In genomic region chr4:117700111-117700892, GRCh38 we compare ENCODE assay signal across 12 cellular contexts.
A peak's percentile ranks its signal among the peaks of the same experiment; 100 is the strongest.
DNase-seq lines count a peak whose midpoint lies in the region; ATAC-seq, FAIRE-seq and TF ChIP-seq lines count a peak whose summit lies in the region.
"Had no signal": no experiment of that assay in that cellular context is flagged by ENCODE, and none has a peak within 500 bp of the region (broad histone marks: within the 10 kb centered on the region; RNA-seq: fewer than 3 reads in every experiment).

No MANE protein-coding gene starts in this region.

- H3K9ac ChIP-seq in GM12878 (ENCODE audit: control insufficient read depth, insufficient read depth, low read length), result no peak overlapping the region
- H3K9ac ChIP-seq: BLaER1 treated with 17β-estradiol and CSF1 and Interleukin-3, amounts not matched to agents 10 nM and 100 nM had no signal

- H3K4me1 Mint-ChIP-seq in activated CD8-positive, alpha-beta T cell treated with anti-CD3 and anti-CD28 coated beads, Interleukin-2, amount 10 ng/mL, durations not matched to agents 7 days and 5 days (ENCODE audit: low read depth), result no peaks in the 10 kb centered on the region

- H2AFZ ChIP-seq in GM12878 (ENCODE audit: control insufficient read depth, low read depth, low read length), result no peak overlapping the region

- BruUV-seq in GM12878 (replicated peaks; lab: Mats Ljungman, UMichigan), result no TSS peak

- H3K4me2 ChIP-seq in GM12878 (ENCODE audit: control insufficient read depth, insufficient read depth), result no peak overlapping the region
- H3K4me2 ChIP-seq: BLaER1 treated with 17β-estradiol and CSF1 and Interleukin-3, amounts not matched to agents 10 nM and 100 nM had no signal

- POLR2A ChIA-PET in GM12878 (lab: Charles Lee), result no interaction called here
- POLR2A ChIA-PET in activated CD8-positive, alpha-beta T cell treated with anti-CD3 and anti-CD28 coated beads, Interleukin-2, amount 10 ng/mL, durations not matched to agents 7 days and 5 days (lab: Charles Lee), result no interaction called here

- peak; percentile 37 for TF ChIP-seq RAD21 in GM12878 (IDR thresholded peaks at IDR 0.05; ENCODE audit: insufficient read depth, low read depth, low read length)

- intact Hi-C loops in GM12878 (cut with micrococcal nuclease; ENCODE audit: unreplicated experiment), result loop anchor here (2.0 kb wide), 1 partner anchor 566 kb away; no protein-coding TSS in a partner anchor

- H4K20me1 ChIP-seq in GM12878 (ENCODE audit: control insufficient read depth, insufficient read depth), result no peaks in the 10 kb centered on the region
- H4K20me1 ChIP-seq: BLaER1 treated with 17β-estradiol and CSF1 and Interleukin-3, amounts not matched to agents 10 nM and 100 nM had no signal

- SMC1A ChIA-PET in GM12878 (lab: Charles Lee; ENCODE audit: uncharacterized antibody, unreplicated experiment), result interaction anchor here (0.5 to 1.5 kb wide), 6 partner anchors 25 to 1232 kb away, joined by 3 to 4 read pairs (median 3); no protein-coding TSS in a partner anchor

- no peak overlapping the region for H3K4me3 Mint-ChIP-seq in activated CD8-positive, alpha-beta T cell treated with anti-CD3 and anti-CD28 coated beads, Interleukin-2, amount 10 ng/mL, durations not matched to agents 7 days and 5 days

- H3K36me3 Mint-ChIP-seq in activated CD8-positive, alpha-beta T cell treated with anti-CD3 and anti-CD28 coated beads, Interleukin-2, amount 10 ng/mL, durations not matched to agents 7 days and 5 days (ENCODE audit: low read depth), result no peaks in the 10 kb centered on the region

- CTCF ChIA-PET in GM12878 (lab: Yijun Ruan, JAX), result interaction anchor here (0.6 to 2.5 kb wide), 15 partner anchors 10 to 1520 kb away, joined by 3 to 11 read pairs (median 3); no protein-coding TSS in a partner anchor
- CTCF ChIA-PET in activated CD8-positive, alpha-beta T cell treated with anti-CD3 and anti-CD28 coated beads, Interleukin-2, amount 10 ng/mL, durations not matched to agents 7 days and 5 days (lab: Charles Lee), result no interaction called here

- TF ChIP-seq CTCF in 22Rv1 (IDR thresholded peaks at IDR 0.05), result peak; percentile 70
- peak; percentile 33 to 41 (median 35); a peak in 5 of 6 replicates for TF ChIP-seq CTCF in GM12878 (IDR thresholded peaks at IDR 0.05 in 2 of 3, conservative IDR thresholded peaks at IDR 0.05 in 1 of 3; ENCODE audit: control insufficient read depth in 2 of 3, extremely low read depth in 1 of 3, insufficient read depth in 1 of 3, low read depth in 3 of 3, low read length in 3 of 3)
- TF ChIP-seq CTCF in foreskin fibroblast (IDR thresholded peaks at IDR 0.05; ENCODE audit: low read depth, low read length), result no peak

- H3K4me1 ChIP-seq in GM12878 (ENCODE audit: control insufficient read depth, insufficient read depth, low read length), result no peaks in the 10 kb centered on the region
- H3K4me1 ChIP-seq: ascending aorta; BLaER1 treated with 17β-estradiol and CSF1 and Interleukin-3, amounts not matched to agents 10 nM and 100 nM had no signal

- DNase-seq in GM12878 (ENCODE audit: low read depth, low spot score) (no peak), foreskin fibroblast (no peak), left lobe of liver (ENCODE audit: low spot score) (no peak)
- no peak for DNase-seq in activated CD8-positive, alpha-beta T cell treated with anti-CD3 and anti-CD28 coated beads, Interleukin-2, amount 10 ng/mL, durations not matched to agents 7 days and 5 days
- no peak for DNase-seq in stimulated activated CD4-positive, alpha-beta T cell treated with anti-CD3 and anti-CD28 coated beads, Interleukin-12 subunit alpha, Interleukin-12 subunit beta, amount 100 ng/mL, for 4 hours
- DNase-seq: NCI-H1092 treated with DMSO at 0.1 percent for 48 hours, ovary had no signal

- RAD21 ChIA-PET in GM12878 (lab: Charles Lee; ENCODE audit: unreplicated experiment), result no interaction called here

- H3K9me3 ChIP-seq in GM12878 (replicated peaks; ENCODE audit: control insufficient read depth, insufficient read depth, low read length), result no peaks in the 10 kb centered on the region
- H3K9me3 ChIP-seq: ascending aorta; BLaER1 treated with 17β-estradiol and CSF1 and Interleukin-3, amounts not matched to agents 10 nM and 100 nM; ovary had no signal

- H3K27ac Mint-ChIP-seq in activated CD8-positive, alpha-beta T cell treated with anti-CD3 and anti-CD28 coated beads, Interleukin-2, amount 10 ng/mL, durations not matched to agents 7 days and 5 days, result no peak overlapping the region

- H3K4me3 ChIP-seq in GM12878, result no peak overlapping the region
- H3K4me3 ChIP-seq in foreskin fibroblast (ENCODE audit: low read depth in 1 of 2, low read length in 2 of 2), result no peak overlapping the region
- H3K4me3 ChIP-seq: ascending aorta; BLaER1 treated with 17β-estradiol and CSF1 and Interleukin-3, amounts not matched to agents 10 nM and 100 nM; ovary had no signal

- H3K27ac ChIP-seq in 22Rv1 (no peak overlapping the region), GM12878 (ENCODE audit: control insufficient read depth, insufficient read depth) (no peak overlapping the region)
- H3K27ac ChIP-seq: ascending aorta; BLaER1 treated with 17β-estradiol and CSF1 and Interleukin-3, amounts not matched to agents 10 nM and 100 nM; ovary had no signal

- no peaks in the 10 kb centered on the region for H3K36me3 ChIP-seq in GM12878 (ENCODE audit: control insufficient read depth in 2 of 2, insufficient read depth in 2 of 2, low read length in 1 of 2)
- H3K36me3 ChIP-seq: ascending aorta; BLaER1 treated with 17β-estradiol and CSF1 and Interleukin-3, amounts not matched to agents 10 nM and 100 nM; ovary had no signal

- ATAC-seq in GM18519 (IDR thresholded peaks at IDR 0.05; ENCODE audit: low FRiP score, unreplicated experiment) (peak; percentile 65), HG03520 (IDR thresholded peaks at IDR 0.05; ENCODE audit: unreplicated experiment) (peak; percentile 83), GM12878 (peak; percentile 87), left lobe of liver (no peak)
- ATAC-seq in activated CD8-positive, alpha-beta T cell treated with anti-CD3 and anti-CD28 coated beads, Interleukin-2, amount 10 ng/mL, durations not matched to agents 7 days and 5 days, result no peak

- no peak for TF ChIP-seq EP300 in GM12878 (IDR thresholded peaks at IDR 0.05; ENCODE audit: borderline replicate concordance in 1 of 2, control insufficient read depth in 1 of 2, low read depth in 2 of 2, low read length in 2 of 2)

- WGBS in GM12878 (ENCODE audit: insufficient coverage, insufficient replicate concordance, low lambda C conversion rate, missing lambda C conversion rate), result 2% methylated on average over 3 of the region's 3 CpGs

- H3K27me3 Mint-ChIP-seq in activated CD8-positive, alpha-beta T cell treated with anti-CD3 and anti-CD28 coated beads, Interleukin-2, amount 10 ng/mL, durations not matched to agents 7 days and 5 days (ENCODE audit: low read depth), result no peaks in the 10 kb centered on the region

- in situ Hi-C loops in GM12878 (cut with MboI), result no loop called here

- no peak for FAIRE-seq in GM12878 (lab: Jason Lieb, UNC)

- no peak for TF ChIP-seq POLR2A in GM12878 (IDR thresholded peaks at IDR 0.05; ENCODE audit: low read depth, low read length)

- peaks cover 1% of the 10 kb centered on the region for H3K9me3 Mint-ChIP-seq in activated CD8-positive, alpha-beta T cell treated with anti-CD3 and anti-CD28 coated beads, Interleukin-2, amount 10 ng/mL, durations not matched to agents 7 days and 5 days (ENCODE audit: insufficient read depth)

- no peaks in the 10 kb centered on the region for H3K27me3 ChIP-seq in GM12878 (replicated peaks in 1 of 2; ENCODE audit: control insufficient read depth in 2 of 2, insufficient read depth in 2 of 2, low read length in 1 of 2)
- H3K27me3 ChIP-seq: ascending aorta; BLaER1 treated with 17β-estradiol and CSF1 and Interleukin-3, amounts not matched to agents 10 nM and 100 nM; ovary had no signal

- H3K79me2 ChIP-seq in GM12878 (ENCODE audit: control insufficient read depth, insufficient read depth, low read length), result no peaks in the 10 kb centered on the region

TF ChIP-seq in GM12878, 131 proteins besides CTCF, POLR2A, EP300 and RAD21:
- TF ChIP-seq YY1 (IDR thresholded peaks at IDR 0.05; ENCODE audit: low read depth, low read length) (0 out of 2 replicates have a peak, but pooled peaks have one; percentile 16), ZNF24 (IDR thresholded peaks at IDR 0.05) (no peak), SMC3 (IDR thresholded peaks at IDR 0.05; ENCODE audit: borderline replicate concordance, low read length) (peak; percentile 16; the same call in 1 of the 2 replicates), CUX1 (IDR thresholded peaks at IDR 0.05; ENCODE audit: insufficient replicate concordance, low read depth, low read length) (no peak), ZNF274 (IDR thresholded peaks at IDR 0.05; ENCODE audit: insufficient read depth, insufficient read length) (no peak)

Comparison
In these comparisons a context has a peak if more than half of its experiments do, and no peak if none do; other contexts are left out.
1. ATAC-seq: peak in GM18519 (single experiment), HG03520 (single experiment) and GM12878 (single experiment); none in left lobe of liver (single experiment) and activated CD8-positive, alpha-beta T cell treated with anti-CD3 and anti-CD28 coated beads, Interleukin-2, amount 10 ng/mL, durations not matched to agents 7 days and 5 days (single experiment).